ENCODE assay signal across 10 cellular contexts in the genomic region with DNA sequence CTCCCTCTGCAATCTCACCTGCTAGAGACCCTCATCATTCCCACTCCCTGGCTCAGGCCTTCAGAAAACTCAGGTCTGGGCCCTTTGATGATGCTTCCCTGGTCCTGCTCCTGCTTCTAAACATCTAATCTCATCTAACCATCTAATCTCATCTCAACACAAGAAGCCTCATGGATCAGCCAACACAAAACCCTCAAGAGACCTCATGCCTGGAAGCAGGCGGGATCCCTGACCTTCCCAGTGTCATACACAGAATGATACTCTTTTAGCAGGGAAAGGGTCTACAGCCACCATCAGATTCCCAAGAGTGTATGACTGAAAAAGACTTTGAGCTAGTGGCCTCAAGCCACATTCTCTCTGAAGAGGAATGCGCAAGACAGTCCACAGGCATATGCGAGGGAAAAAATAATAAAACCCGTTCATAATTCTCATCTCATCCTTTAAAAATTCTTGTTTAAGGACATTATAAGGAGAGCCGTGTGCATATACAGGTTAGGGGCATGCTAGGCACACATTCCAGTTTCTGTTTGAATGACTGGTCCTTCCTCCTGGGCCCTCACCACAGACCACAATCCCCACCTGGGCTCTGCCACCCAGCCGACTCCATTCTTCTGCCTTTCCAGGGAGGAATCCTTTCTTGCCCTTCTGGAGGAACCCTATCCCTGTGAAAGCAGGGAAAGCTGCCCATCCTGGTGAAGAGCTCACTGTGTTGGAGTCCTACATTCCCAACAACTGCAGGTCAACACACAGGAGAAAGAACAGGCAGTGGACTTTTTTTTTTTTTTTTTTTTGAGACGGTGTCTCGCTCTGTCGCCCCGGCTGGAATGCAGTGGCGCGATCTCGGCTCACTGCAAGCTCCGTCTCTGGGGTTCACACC. TPM values are rescaled to one million over a fixed set of nuclear protein-coding genes. Genes with fewer than 3 reads are reported as not detected.
DNase-seq lines count a peak whose midpoint lies in the region; ATAC-seq lines count a peak whose summit lies in the region.
"Had no signal": no experiment of that assay in that cellular context is flagged by ENCODE, and none has a peak within 500 bp of the region (broad histone marks: within the 10 kb centered on the region; RNA-seq: fewer than 3 reads in every experiment).

No MANE protein-coding gene starts in this region.

- H3K4me1 Mint-ChIP-seq in activated T-cell treated with anti-CD3 and anti-CD28 coated beads, Interleukin-2, amount 50 U/mL, for 24 hours (ENCODE audit: low read depth), result peaks cover 61% of the 10 kb centered on the region
- H3K4me1 Mint-ChIP-seq in activated CD4-positive, alpha-beta memory T cell treated with anti-CD3 and anti-CD28 coated beads, Interleukin-2, amount 10 ng/mL, durations not matched to agents 7 days and 5 days, result peaks cover 56% of the 10 kb centered on the region

- CTCF ChIA-PET in activated CD4-positive, alpha-beta memory T cell treated with anti-CD3 and anti-CD28 coated beads, Interleukin-2, amount 10 ng/mL, durations not matched to agents 7 days and 5 days (lab: Charles Lee), result interaction anchor here (0.5 to 0.9 kb wide), 3 partner anchors 10 to 344 kb away, joined by 3 to 9 read pairs (median 3); no protein-coding TSS in a partner anchor

- 78% methylated on average over 14 of the region's 14 CpGs for WGBS in thymus

- H3K9ac ChIP-seq in iPS-20b (ENCODE audit: low read depth, low read length), result no peak overlapping the region

- POLR2A ChIA-PET in activated CD4-positive, alpha-beta memory T cell treated with anti-CD3 and anti-CD28 coated beads, Interleukin-2, amount 10 ng/mL, durations not matched to agents 7 days and 5 days (lab: Charles Lee), result interaction anchor here (1.1 to 2.5 kb wide), 3 partner anchors 7 to 21 kb away, joined by 4 to 7 read pairs (median 4); no protein-coding TSS in a partner anchor

- H3K27ac Mint-ChIP-seq in activated T-cell treated with anti-CD3 and anti-CD28 coated beads, Interleukin-2, amount 50 U/mL, for 24 hours, result peak overlapping the region; percentile 82
- H3K27ac Mint-ChIP-seq in activated CD4-positive, alpha-beta memory T cell treated with anti-CD3 and anti-CD28 coated beads, Interleukin-2, amount 10 ng/mL, durations not matched to agents 7 days and 5 days, result peak overlapping the region; percentile 8

- H3K9me3 Mint-ChIP-seq in activated T-cell treated with anti-CD3 and anti-CD28 coated beads, Interleukin-2, amount 50 U/mL, for 24 hours, result no peaks in the 10 kb centered on the region
- H3K9me3 Mint-ChIP-seq in activated CD4-positive, alpha-beta memory T cell treated with anti-CD3 and anti-CD28 coated beads, Interleukin-2, amount 10 ng/mL, durations not matched to agents 7 days and 5 days, result no peaks in the 10 kb centered on the region

- DNase-seq in activated T-cell treated with anti-CD3 and anti-CD28 coated beads, Interleukin-2, amount 50 U/mL, for 24 hours, result peak; percentile 32
- DNase-seq in activated T-cell treated with anti-CD3 and anti-CD28 coated beads, Interleukin-2, amount 50 U/mL, for 1 hour, result no peak
- no peak for DNase-seq in activated CD4-positive, alpha-beta memory T cell treated with anti-CD3 and anti-CD28 coated beads, Interleukin-2, amount 10 ng/mL, durations not matched to agents 7 days and 5 days
- no peak for DNase-seq in activated CD8-positive, alpha-beta memory T cell treated with anti-CD3 and anti-CD28 coated beads for 24 hours
- DNase-seq in sciatic nerve (ENCODE audit: low spot score) (no peak), G401 (ENCODE audit: low spot score) (no peak)
- DNase-seq: cortex of kidney, NCI-H1105 treated with DMSO at 0.1 percent for 48 hours had no signal

- H3K4me1 ChIP-seq in iPS-20b (ENCODE audit: insufficient read depth, low read length) (peaks cover 8% of the 10 kb centered on the region), thymus (ENCODE audit: control insufficient read depth, insufficient read depth, low read length) (peaks cover 29% of the 10 kb centered on the region)

- in situ Hi-C loops in G401 (cut with HindIII; ENCODE audit: low sequenced_read_pairs), result no loop called here

- H3K4me3 Mint-ChIP-seq in activated T-cell treated with anti-CD3 and anti-CD28 coated beads, Interleukin-2, amount 50 U/mL, for 24 hours, result peak overlapping the region; percentile 92
- peak overlapping the region; percentile 89 for H3K4me3 Mint-ChIP-seq in activated CD4-positive, alpha-beta memory T cell treated with anti-CD3 and anti-CD28 coated beads, Interleukin-2, amount 10 ng/mL, durations not matched to agents 7 days and 5 days

- H3K36me3 ChIP-seq in iPS-20b (ENCODE audit: insufficient read depth, low read depth, low read length) (peaks cover 49% of the 10 kb centered on the region), thymus (ENCODE audit: control insufficient read depth, insufficient read depth) (peaks cover 37% of the 10 kb centered on the region)

- intact Hi-C loops in sciatic nerve (cut with DNase I), result loop anchor here (1.0 kb wide), 1 partner anchor 40 kb away; no protein-coding TSS in a partner anchor

- H3K9me3 ChIP-seq in iPS-20b (ENCODE audit: insufficient read depth, low read depth, low read length) (no peaks in the 10 kb centered on the region), thymus (ENCODE audit: control insufficient read depth) (no peaks in the 10 kb centered on the region)

- H3K27me3 ChIP-seq in iPS-20b (ENCODE audit: insufficient read depth, low read length), result no peaks in the 10 kb centered on the region
- no peaks in the 10 kb centered on the region for H3K27me3 ChIP-seq in thymus (ENCODE audit: control insufficient read depth, insufficient read depth)

- no peaks in the 10 kb centered on the region for H3K27me3 Mint-ChIP-seq in activated T-cell treated with anti-CD3 and anti-CD28 coated beads, Interleukin-2, amount 50 U/mL, for 24 hours
- H3K27me3 Mint-ChIP-seq in activated CD4-positive, alpha-beta memory T cell treated with anti-CD3 and anti-CD28 coated beads, Interleukin-2, amount 10 ng/mL, durations not matched to agents 7 days and 5 days, result no peaks in the 10 kb centered on the region

- H3K36me3 Mint-ChIP-seq in activated T-cell treated with anti-CD3 and anti-CD28 coated beads, Interleukin-2, amount 50 U/mL, for 24 hours (ENCODE audit: low read depth), result peaks cover 61% of the 10 kb centered on the region
- peaks cover 55% of the 10 kb centered on the region for H3K36me3 Mint-ChIP-seq in activated CD4-positive, alpha-beta memory T cell treated with anti-CD3 and anti-CD28 coated beads, Interleukin-2, amount 10 ng/mL, durations not matched to agents 7 days and 5 days (ENCODE audit: low read depth)

- no peak overlapping the region for H3K27ac ChIP-seq in iPS-20b (ENCODE audit: low read length)
- H3K27ac ChIP-seq in thymus (ENCODE audit: low read depth), result no peak overlapping the region

- H3K4me3 ChIP-seq in iPS-20b (ENCODE audit: low read length) (peak overlapping the region; percentile 21; the same call in 1 of the 2 replicates), thymus (ENCODE audit: low read length) (peak overlapping the region; percentile 24)

- no peak for ATAC-seq in sciatic nerve

RNA-seq across cellular contexts. Expression of a gene that starts 2.2 kb away (rescaled TPM):
- 10 to 100 TPM; 23.8 to 23.9 TPM for total RNA-seq in activated CD4-positive, alpha-beta memory T cell treated with anti-CD3 and anti-CD28 coated beads, Interleukin-2, amount 10 ng/mL, durations not matched to agents 7 days and 5 days
- 17.3 TPM for polyA plus RNA-seq in thymus
- total RNA-seq in sciatic nerve, result 39.7 TPM
- total RNA-seq in G401 (2014; rRNA removed; shearing (Covaris generic)), result 11.4 and 18.9 TPM in 2 replicates

RNA-seq across cellular contexts. Expression of a gene that starts 44.0 kb away (rescaled TPM):
- not detected for total RNA-seq in activated CD4-positive, alpha-beta memory T cell treated with anti-CD3 and anti-CD28 coated beads, Interleukin-2, amount 10 ng/mL, durations not matched to agents 7 days and 5 days
- polyA plus RNA-seq in thymus, result 0.07 TPM
- not detected for total RNA-seq in sciatic nerve
- total RNA-seq in G401 (2014; rRNA removed; shearing (Covaris generic)), result not detected in 2 replicates

RNA-seq across cellular contexts. Expression of a gene that starts 50.4 kb away (rescaled TPM):
- not detected for total RNA-seq in activated CD4-positive, alpha-beta memory T cell treated with anti-CD3 and anti-CD28 coated beads, Interleukin-2, amount 10 ng/mL, durations not matched to agents 7 days and 5 days
- 0.39 TPM for polyA plus RNA-seq in thymus
- total RNA-seq in sciatic nerve, result 0.89 TPM
- 0.49 and 2.0 TPM in 2 replicates for total RNA-seq in G401 (2014; rRNA removed; shearing (Covaris generic))
